In genomic region chr6:44039191-44039719, GRCh38 we compare ENCODE assay signal across 1 cellular context.
TF ChIP-seq lines count a peak whose summit lies in the region.

No MANE protein-coding gene starts in this region.

TF ChIP-seq in IMR-90, 13 proteins besides CTCF, POLR2A, EP300 and RAD21 (continued from another document):
- no peak for TF ChIP-seq CEBPB (IDR thresholded peaks at IDR 0.05; ENCODE audit: low read depth, low read length)
- TF ChIP-seq RCOR1 (IDR thresholded peaks at IDR 0.05; ENCODE audit: insufficient replicate concordance, low read length): no peak
- TF ChIP-seq RFX5 (IDR thresholded peaks at IDR 0.05; ENCODE audit: low read depth, low read length): no peak
- TF ChIP-seq NFE2L2 (IDR thresholded peaks at IDR 0.05; ENCODE audit: low read depth, low read length): no peak
TF ChIP-seq in IMR-90: peak in this region for 0.
